8 cellular contexts compared by ENCODE assay signal in genomic region chr1:32205401-32206370, GRCh38. TPM values are rescaled to one million over a fixed set of nuclear protein-coding genes. Genes with fewer than 3 reads are reported as not detected.
DNase-seq lines count a peak whose midpoint lies in the region; ATAC-seq, FAIRE-seq and TF ChIP-seq lines count a peak whose summit lies in the region.

IQCC (plus strand) TSS chr1:32205671; CDS start chr1:32205682, 11 bp downstream.

- peak within 1 kb of the TSS; percentile 88 for H3K4me3 Mint-ChIP-seq in activated CD4-positive, alpha-beta T cell treated with anti-CD3 and anti-CD28 coated beads, Interleukin-2, amount 10 ng/mL, durations not matched to agents 7 days and 5 days

- peaks cover 22% of the 10 kb centered on the region for H3K36me3 Mint-ChIP-seq in activated CD4-positive, alpha-beta T cell treated with anti-CD3 and anti-CD28 coated beads, Interleukin-2, amount 10 ng/mL, durations not matched to agents 7 days and 5 days (ENCODE audit: low read depth)

- DNase-seq in GM12891 (ENCODE audit: insufficient read length, low spot score) (peak; percentile 93), NCI-H524 treated with DMSO at 0.1 percent for 48 hours (lab: John Stamatoyannopoulos, UW) (peak; percentile 41), coronary artery (ENCODE audit: low spot score) (peak; percentile 91), left kidney (ENCODE audit: low read depth, low spot score) (peak; percentile 98)
- DNase-seq in activated CD4-positive, alpha-beta T cell treated with anti-CD3 and anti-CD28 coated beads, Interleukin-2, amount 10 ng/mL, durations not matched to agents 7 days and 5 days = peak; percentile 89
- DNase-seq in stimulated activated CD4-positive, alpha-beta T cell treated with anti-CD3 and anti-CD28 coated beads, Interleukin-1b, Interleukin-23, amount 100 ng/mL, for 4 hours (ENCODE audit: low read depth in 2 of 2) = peak; percentile 76 to 80

- H3K4me1 Mint-ChIP-seq in activated CD4-positive, alpha-beta T cell treated with anti-CD3 and anti-CD28 coated beads, Interleukin-2, amount 10 ng/mL, durations not matched to agents 7 days and 5 days = peaks cover 43% of the 10 kb centered on the region

- H3K9me3 Mint-ChIP-seq in activated CD4-positive, alpha-beta T cell treated with anti-CD3 and anti-CD28 coated beads, Interleukin-2, amount 10 ng/mL, durations not matched to agents 7 days and 5 days = no peaks in the 10 kb centered on the region

- FAIRE-seq in GM12891 (lab: Jason Lieb, UNC) = peak; percentile 98

- H3K27ac Mint-ChIP-seq in activated CD4-positive, alpha-beta T cell treated with anti-CD3 and anti-CD28 coated beads, Interleukin-2, amount 10 ng/mL, durations not matched to agents 7 days and 5 days = peak within 1 kb of the TSS; percentile 89

- H3K27me3 Mint-ChIP-seq in activated CD4-positive, alpha-beta T cell treated with anti-CD3 and anti-CD28 coated beads, Interleukin-2, amount 10 ng/mL, durations not matched to agents 7 days and 5 days = no peaks in the 10 kb centered on the region

- peak within 1 kb of the TSS; percentile 41 to 65 for H3K27ac ChIP-seq in coronary artery

- POLR2A ChIA-PET in activated CD4-positive, alpha-beta T cell treated with anti-CD3 and anti-CD28 coated beads, Interleukin-2, amount 10 ng/mL, durations not matched to agents 7 days and 5 days (lab: Charles Lee) = interaction anchor here (0.7 to 1.0 kb wide), 2 partner anchors 26 to 154 kb away, joined by 3 read pairs; partner anchors contain the start of gene TXLNA

- H3K4me3 ChIP-seq in coronary artery = peak within 1 kb of the TSS; percentile 86

- CTCF ChIA-PET in activated CD4-positive, alpha-beta T cell treated with anti-CD3 and anti-CD28 coated beads, Interleukin-2, amount 10 ng/mL, durations not matched to agents 7 days and 5 days (lab: Charles Lee) = interaction anchor here (0.8 to 2.9 kb wide), 6 partner anchors 9 to 54 kb away, joined by 3 to 19 read pairs (median 4); partner anchors contain the start of gene FAM167B

- TF ChIP-seq POLR2A in GM12891 (IDR thresholded peaks at IDR 0.05; ENCODE audit: low read depth, low read length) = peak; percentile 69

- no peak for TF ChIP-seq CTCF in coronary artery (IDR thresholded peaks at IDR 0.05)

- peak; percentile 62 for ATAC-seq in HG03280 (IDR thresholded peaks at IDR 0.05; ENCODE audit: unreplicated experiment)
- ATAC-seq in GM21786 (IDR thresholded peaks at IDR 0.05; ENCODE audit: unreplicated experiment) = no peak

TF ChIP-seq in GM12891, 5 proteins besides CTCF, POLR2A, EP300 and RAD21:
- TF ChIP-seq POLR2AphosphoS5 (IDR thresholded peaks at IDR 0.05; ENCODE audit: low read depth, low read length) = peak; percentile 83
- 0 out of 2 replicates have a peak, but pooled peaks have one; percentile 16 for TF ChIP-seq TAF1 (IDR thresholded peaks at IDR 0.05; ENCODE audit: low read depth, low read length)
- no peak for TF ChIP-seq PAX5 (IDR thresholded peaks at IDR 0.05; ENCODE audit: insufficient read depth, low read length, severe bottlenecking)

RNA-seq across cellular contexts. Expression of gene IQCC, which starts in this region (rescaled TPM):
- polyA plus RNA-seq in GM12891 (2012; ENCODE audit: low read depth, missing spikeins) = 2.1 TPM
- total RNA-seq in activated CD4-positive, alpha-beta T cell treated with anti-CD3 and anti-CD28 coated beads, Interleukin-2, amount 10 ng/mL, durations not matched to agents 7 days and 5 days = 1 to 10 TPM; 4.8 to 5.0 TPM

Comparison
In these comparisons a context has a peak if more than half of its experiments do, and no peak if none do; other contexts are left out.
1. DNase-seq: peak in every context shown above with its lines; median percentile 98 in left kidney; 93 in GM12891; 91 in coronary artery; 89 in activated CD4-positive, alpha-beta T cell treated with anti-CD3 and anti-CD28 coated beads, Interleukin-2, amount 10 ng/mL, durations not matched to agents 7 days and 5 days; 78 in stimulated activated CD4-positive, alpha-beta T cell treated with anti-CD3 and anti-CD28 coated beads, Interleukin-1b, Interleukin-23, amount 100 ng/mL, for 4 hours; 41 in NCI-H524 treated with DMSO at 0.1 percent for 48 hours.